Comparison of ENCODE assay signal across 2 cellular contexts in the genomic region with DNA sequence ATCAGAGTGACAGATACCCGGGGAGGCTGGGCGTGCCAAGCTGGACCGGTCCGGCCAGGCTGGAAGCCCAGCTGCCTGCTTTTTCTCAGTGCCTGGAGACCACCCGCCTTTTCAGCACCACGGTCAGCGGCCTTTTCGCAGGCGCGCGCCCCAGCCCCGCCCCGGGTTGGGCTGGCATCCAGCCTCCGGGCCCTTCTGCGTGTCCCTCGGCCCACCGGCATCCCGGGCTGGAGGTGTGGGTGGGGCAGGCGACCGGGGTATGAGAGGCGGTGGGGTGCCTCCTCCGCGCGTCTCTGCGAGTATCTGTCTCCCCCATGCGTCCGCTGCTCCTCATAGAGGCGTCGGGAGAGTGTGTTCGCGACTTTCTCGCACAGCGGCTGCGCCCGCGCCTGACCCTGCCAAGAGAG.
TF ChIP-seq lines count a peak whose summit lies in the region.

No MANE protein-coding gene starts in this region.

TF ChIP-seq in HEK293, 187 proteins besides CTCF, POLR2A, EP300 and RAD21 (continued from another document):
- TF ChIP-seq, protein P1, sequence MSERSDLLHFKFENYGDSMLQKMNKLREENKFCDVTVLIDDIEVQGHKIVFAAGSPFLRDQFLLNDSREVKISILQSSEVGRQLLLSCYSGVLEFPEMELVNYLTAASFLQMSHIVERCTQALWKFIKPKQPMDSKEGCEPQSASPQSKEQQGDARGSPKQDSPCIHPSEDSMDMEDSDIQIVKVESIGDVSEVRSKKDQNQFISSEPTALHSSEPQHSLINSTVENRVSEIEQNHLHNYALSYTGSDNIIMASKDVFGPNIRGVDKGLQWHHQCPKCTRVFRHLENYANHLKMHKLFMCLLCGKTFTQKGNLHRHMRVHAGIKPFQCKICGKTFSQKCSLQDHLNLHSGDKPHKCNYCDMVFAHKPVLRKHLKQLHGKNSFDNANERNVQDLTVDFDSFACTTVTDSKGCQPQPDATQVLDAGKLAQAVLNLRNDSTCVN (tag by site-specific recombination; optimal IDR thresholded peaks at IDR 0.05): peak; percentile 60
- TF ChIP-seq, protein P2, sequence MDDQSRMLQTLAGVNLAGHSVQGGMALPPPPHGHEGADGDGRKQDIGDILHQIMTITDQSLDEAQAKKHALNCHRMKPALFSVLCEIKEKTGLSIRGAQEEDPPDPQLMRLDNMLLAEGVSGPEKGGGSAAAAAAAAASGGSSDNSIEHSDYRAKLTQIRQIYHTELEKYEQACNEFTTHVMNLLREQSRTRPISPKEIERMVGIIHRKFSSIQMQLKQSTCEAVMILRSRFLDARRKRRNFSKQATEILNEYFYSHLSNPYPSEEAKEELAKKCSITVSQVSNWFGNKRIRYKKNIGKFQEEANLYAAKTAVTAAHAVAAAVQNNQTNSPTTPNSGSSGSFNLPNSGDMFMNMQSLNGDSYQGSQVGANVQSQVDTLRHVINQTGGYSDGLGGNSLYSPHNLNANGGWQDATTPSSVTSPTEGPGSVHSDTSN (CRISPR knock-in tag; IDR thresholded peaks at IDR 0.05): peak; percentile 88; the same call in 1 of the 2 replicates
- no peak for TF ChIP-seq KLF7 (tag by site-specific recombination; IDR thresholded peaks at IDR 0.05; ENCODE audit: borderline replicate concordance)
- peak; percentile 60 for TF ChIP-seq KLF1 (tag by site-specific recombination; IDR thresholded peaks at IDR 0.05)
- TF ChIP-seq, protein P3, sequence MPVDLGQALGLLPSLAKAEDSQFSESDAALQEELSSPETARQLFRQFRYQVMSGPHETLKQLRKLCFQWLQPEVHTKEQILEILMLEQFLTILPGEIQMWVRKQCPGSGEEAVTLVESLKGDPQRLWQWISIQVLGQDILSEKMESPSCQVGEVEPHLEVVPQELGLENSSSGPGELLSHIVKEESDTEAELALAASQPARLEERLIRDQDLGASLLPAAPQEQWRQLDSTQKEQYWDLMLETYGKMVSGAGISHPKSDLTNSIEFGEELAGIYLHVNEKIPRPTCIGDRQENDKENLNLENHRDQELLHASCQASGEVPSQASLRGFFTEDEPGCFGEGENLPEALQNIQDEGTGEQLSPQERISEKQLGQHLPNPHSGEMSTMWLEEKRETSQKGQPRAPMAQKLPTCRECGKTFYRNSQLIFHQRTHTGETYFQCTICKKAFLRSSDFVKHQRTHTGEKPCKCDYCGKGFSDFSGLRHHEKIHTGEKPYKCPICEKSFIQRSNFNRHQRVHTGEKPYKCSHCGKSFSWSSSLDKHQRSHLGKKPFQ (tag by site-specific recombination; IDR thresholded peaks at IDR 0.05): no peak
- TF ChIP-seq, protein P4, sequence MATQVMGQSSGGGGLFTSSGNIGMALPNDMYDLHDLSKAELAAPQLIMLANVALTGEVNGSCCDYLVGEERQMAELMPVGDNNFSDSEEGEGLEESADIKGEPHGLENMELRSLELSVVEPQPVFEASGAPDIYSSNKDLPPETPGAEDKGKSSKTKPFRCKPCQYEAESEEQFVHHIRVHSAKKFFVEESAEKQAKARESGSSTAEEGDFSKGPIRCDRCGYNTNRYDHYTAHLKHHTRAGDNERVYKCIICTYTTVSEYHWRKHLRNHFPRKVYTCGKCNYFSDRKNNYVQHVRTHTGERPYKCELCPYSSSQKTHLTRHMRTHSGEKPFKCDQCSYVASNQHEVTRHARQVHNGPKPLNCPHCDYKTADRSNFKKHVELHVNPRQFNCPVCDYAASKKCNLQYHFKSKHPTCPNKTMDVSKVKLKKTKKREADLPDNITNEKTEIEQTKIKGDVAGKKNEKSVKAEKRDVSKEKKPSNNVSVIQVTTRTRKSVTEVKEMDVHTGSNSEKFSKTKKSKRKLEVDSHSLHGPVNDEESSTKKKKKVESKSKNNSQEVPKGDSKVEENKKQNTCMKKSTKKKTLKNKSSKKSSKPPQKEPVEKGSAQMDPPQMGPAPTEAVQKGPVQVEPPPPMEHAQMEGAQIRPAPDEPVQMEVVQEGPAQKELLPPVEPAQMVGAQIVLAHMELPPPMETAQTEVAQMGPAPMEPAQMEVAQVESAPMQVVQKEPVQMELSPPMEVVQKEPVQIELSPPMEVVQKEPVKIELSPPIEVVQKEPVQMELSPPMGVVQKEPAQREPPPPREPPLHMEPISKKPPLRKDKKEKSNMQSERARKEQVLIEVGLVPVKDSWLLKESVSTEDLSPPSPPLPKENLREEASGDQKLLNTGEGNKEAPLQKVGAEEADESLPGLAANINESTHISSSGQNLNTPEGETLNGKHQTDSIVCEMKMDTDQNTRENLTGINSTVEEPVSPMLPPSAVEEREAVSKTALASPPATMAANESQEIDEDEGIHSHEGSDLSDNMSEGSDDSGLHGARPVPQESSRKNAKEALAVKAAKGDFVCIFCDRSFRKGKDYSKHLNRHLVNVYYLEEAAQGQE (tag by site-specific recombination; IDR thresholded peaks at IDR 0.05): peak; percentile 99
- TF ChIP-seq ZFHX2 (tag by site-specific recombination; conservative IDR thresholded peaks at IDR 0.05): peak; percentile 72
- TF ChIP-seq ZNF2 (tag by site-specific recombination; IDR thresholded peaks at IDR 0.05): no peak

TF ChIP-seq in GM12878, 131 proteins besides CTCF, POLR2A, EP300 and RAD21 (continued from another document):
- TF ChIP-seq, protein P5, sequence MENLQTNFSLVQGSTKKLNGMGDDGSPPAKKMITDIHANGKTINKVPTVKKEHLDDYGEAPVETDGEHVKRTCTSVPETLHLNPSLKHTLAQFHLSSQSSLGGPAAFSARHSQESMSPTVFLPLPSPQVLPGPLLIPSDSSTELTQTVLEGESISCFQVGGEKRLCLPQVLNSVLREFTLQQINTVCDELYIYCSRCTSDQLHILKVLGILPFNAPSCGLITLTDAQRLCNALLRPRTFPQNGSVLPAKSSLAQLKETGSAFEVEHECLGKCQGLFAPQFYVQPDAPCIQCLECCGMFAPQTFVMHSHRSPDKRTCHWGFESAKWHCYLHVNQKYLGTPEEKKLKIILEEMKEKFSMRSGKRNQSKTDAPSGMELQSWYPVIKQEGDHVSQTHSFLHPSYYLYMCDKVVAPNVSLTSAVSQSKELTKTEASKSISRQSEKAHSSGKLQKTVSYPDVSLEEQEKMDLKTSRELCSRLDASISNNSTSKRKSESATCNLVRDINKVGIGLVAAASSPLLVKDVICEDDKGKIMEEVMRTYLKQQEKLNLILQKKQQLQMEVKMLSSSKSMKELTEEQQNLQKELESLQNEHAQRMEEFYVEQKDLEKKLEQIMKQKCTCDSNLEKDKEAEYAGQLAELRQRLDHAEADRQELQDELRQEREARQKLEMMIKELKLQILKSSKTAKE (IDR thresholded peaks at IDR 0.05; ENCODE audit: low read depth, poor library complexity, severe bottlenecking): no peak
- no peak for TF ChIP-seq MTA2 (IDR thresholded peaks at IDR 0.05; ENCODE audit: low read depth)
TF ChIP-seq in GM12878: peak in this region for 1.
